In the genomic region with DNA sequence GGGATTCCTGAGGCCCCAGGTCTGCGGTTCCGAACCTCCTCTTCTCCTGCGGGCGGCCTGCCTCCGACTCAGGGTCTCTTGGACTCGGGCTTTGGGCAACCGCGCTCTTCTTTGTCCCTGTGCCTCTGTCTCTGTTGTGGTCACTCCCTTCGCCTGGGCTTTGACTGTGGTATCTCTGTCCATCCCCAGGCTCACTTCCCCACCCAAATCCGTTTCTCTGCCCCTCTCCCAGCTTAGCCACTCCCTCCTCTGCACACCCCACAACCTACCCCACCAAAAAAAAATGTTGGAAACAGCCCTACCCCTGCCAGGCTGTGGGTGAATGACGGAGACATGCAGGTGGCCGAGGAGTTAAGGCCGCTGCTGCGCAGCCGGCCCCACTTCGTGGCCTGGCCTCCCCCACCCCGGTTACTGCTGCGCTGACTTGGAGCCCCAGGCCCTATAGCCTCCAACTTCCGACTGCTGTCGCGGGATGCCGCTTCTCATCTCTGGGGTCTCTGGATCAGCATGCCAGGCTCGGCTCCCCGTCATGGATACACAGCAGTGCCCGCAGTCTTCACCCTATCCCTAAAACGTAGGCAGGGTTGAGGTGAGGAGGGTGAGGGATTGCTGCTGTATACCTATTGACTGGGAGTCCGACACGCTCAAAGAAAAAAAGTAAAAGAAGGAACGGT, we compare ENCODE assay signal across 19 cellular contexts. TPM values are rescaled to one million over a fixed set of nuclear protein-coding genes. Genes with fewer than 3 reads are reported as not detected.
DNase-seq lines count a peak whose midpoint lies in the region; ATAC-seq and TF ChIP-seq lines count a peak whose summit lies in the region.
"Had no signal": no experiment of that assay in that cellular context is flagged by ENCODE, and none has a peak within 500 bp of the region (broad histone marks: within the 10 kb centered on the region; RNA-seq: fewer than 3 reads in every experiment).

No MANE protein-coding gene starts in this region.

- H3K4me1 Mint-ChIP-seq in CD14-positive monocyte, result peaks cover 37% of the 10 kb centered on the region
- H3K4me1 Mint-ChIP-seq in glutamatergic neuron (ENCODE audit: low read depth, unreplicated experiment), result peaks cover under 1% of the 10 kb centered on the region
- H3K4me1 Mint-ChIP-seq in neural progenitor cell, result peaks cover 20% of the 10 kb centered on the region
- peaks cover 0 to 15% (median 5%) of the 10 kb centered on the region in 7 donors for H3K4me1 Mint-ChIP-seq in naive thymus-derived CD4-positive, alpha-beta T cell

- no peak for ATAC-seq in HG02852 (IDR thresholded peaks at IDR 0.05; ENCODE audit: unreplicated experiment)
- no peak for ATAC-seq in GM18498 (IDR thresholded peaks at IDR 0.05; ENCODE audit: unreplicated experiment)
- no peak for ATAC-seq in naive thymus-derived CD4-positive, alpha-beta T cell
- ATAC-seq: right lobe of liver had no signal

- H3K4me1 ChIP-seq in HUES6 (ENCODE audit: control insufficient read depth, insufficient read depth, low read length) (peaks cover 37% of the 10 kb centered on the region), neural progenitor cell (peaks cover 33% of the 10 kb centered on the region), testis (peaks cover 7% of the 10 kb centered on the region)
- no peaks in the 10 kb centered on the region for H3K4me1 ChIP-seq in naive thymus-derived CD4-positive, alpha-beta T cell (ENCODE audit: control insufficient read depth in 2 of 2, insufficient read depth in 2 of 2, low read length in 2 of 2)

- WGBS in testis, 2 donors, result 44 to 52% methylated on average over 27 to 29 of the region's 29 CpGs

- TF ChIP-seq CTCF in CD14-positive monocyte (IDR thresholded peaks at IDR 0.05), result no peak
- TF ChIP-seq CTCF in glutamatergic neuron (IDR thresholded peaks at IDR 0.05; ENCODE audit: partially characterized antibody, unreplicated experiment), result no peak
- TF ChIP-seq CTCF in neural progenitor cell (IDR thresholded peaks at IDR 0.05), result no peak
- TF ChIP-seq CTCF in testis (IDR thresholded peaks at IDR 0.05), result no peak

- H3K4me3 ChIP-seq in HUES6 (ENCODE audit: low read depth, low read length) (peak overlapping the region; percentile 73), neural progenitor cell (peak overlapping the region; percentile 57), testis (peak overlapping the region in 1 of 2 donors; percentile 63)
- no peak overlapping the region for H3K4me3 ChIP-seq in naive thymus-derived CD4-positive, alpha-beta T cell (ENCODE audit: low read length)
- H3K4me3 ChIP-seq: colonic mucosa, HAP-1, lung had no signal

- no peaks in the 10 kb centered on the region for H3K36me3 ChIP-seq in HUES6 (ENCODE audit: control insufficient read depth, insufficient read depth, low read length)
- no peaks in the 10 kb centered on the region for H3K36me3 ChIP-seq in neural progenitor cell
- H3K36me3 ChIP-seq in testis (ENCODE audit: low read depth, missing control alignments), result no peaks in the 10 kb centered on the region
- no peaks in the 10 kb centered on the region for H3K36me3 ChIP-seq in naive thymus-derived CD4-positive, alpha-beta T cell (ENCODE audit: control insufficient read depth in 2 of 3, insufficient read depth in 3 of 3, low read length in 3 of 3)
- H3K36me3 ChIP-seq: colonic mucosa, HAP-1, right lobe of liver, WERI-Rb-1 had no signal

- no peaks in the 10 kb centered on the region for H3K79me2 ChIP-seq in neural progenitor cell (ENCODE audit: low read depth)

- peaks cover 0 to 33% (median 28%) of the 10 kb centered on the region in 7 donors for H3K9me3 Mint-ChIP-seq in CD14-positive monocyte
- peaks cover 10% of the 10 kb centered on the region for H3K9me3 Mint-ChIP-seq in glutamatergic neuron (ENCODE audit: unreplicated experiment)
- peaks cover 3% of the 10 kb centered on the region for H3K9me3 Mint-ChIP-seq in neural progenitor cell
- H3K9me3 Mint-ChIP-seq in naive thymus-derived CD4-positive, alpha-beta T cell, result peaks cover 0 to 4% (median 0%) of the 10 kb centered on the region in 11 donors
- H3K9me3 Mint-ChIP-seq: activated CD4-positive, alpha-beta memory T cell treated with anti-CD3 and anti-CD28 coated beads for 36 hours had no signal

- no peak overlapping the region for H3K9ac ChIP-seq in HUES6 (ENCODE audit: low read length)
- no peak overlapping the region for H3K9ac ChIP-seq in neural progenitor cell
- H3K9ac ChIP-seq: SK-N-SH had no signal

- peak overlapping the region; percentile 91 for H3K4me2 ChIP-seq in neural progenitor cell
- H3K4me2 ChIP-seq: SK-N-SH had no signal

- H3K27ac ChIP-seq in HUES6 (ENCODE audit: low read depth, low read length), result no peak overlapping the region
- H3K27ac ChIP-seq in neural progenitor cell, result no peak overlapping the region
- H3K27ac ChIP-seq in testis, result no peak overlapping the region
- H3K27ac ChIP-seq in naive thymus-derived CD4-positive, alpha-beta T cell (ENCODE audit: low read depth, low read length), result no peak overlapping the region
- H3K27ac ChIP-seq: C4-2B, colonic mucosa, right lobe of liver, WERI-Rb-1 had no signal

- H3K27ac Mint-ChIP-seq in CD14-positive monocyte, result peak overlapping the region in 3 of 7 donors; percentile 12 to 76 (median 63)
- H3K27ac Mint-ChIP-seq in glutamatergic neuron (ENCODE audit: unreplicated experiment), result no peak overlapping the region
- no peak overlapping the region for H3K27ac Mint-ChIP-seq in neural progenitor cell
- peak overlapping the region in 1 of 9 donors; percentile 53 for H3K27ac Mint-ChIP-seq in naive thymus-derived CD4-positive, alpha-beta T cell
- H3K27ac Mint-ChIP-seq: activated CD4-positive, alpha-beta memory T cell treated with anti-CD3 and anti-CD28 coated beads for 36 hours had no signal

- H3F3A ChIP-seq in neural progenitor cell (ENCODE audit: low read depth), result peaks cover 22% of the 10 kb centered on the region

- no peak overlapping the region for H2AFZ ChIP-seq in neural progenitor cell (replicated peaks)

- TF ChIP-seq POLR2A in testis (IDR thresholded peaks at IDR 0.05), result no peak

- intact Hi-C loops in CD14-positive monocyte (cut with micrococcal nuclease), result loop anchor here (2.0 to 10.0 kb wide), 3 partner anchors 529 to 807 kb away; no protein-coding TSS in a partner anchor
- intact Hi-C loops in testis (cut with DNase I; ENCODE audit: low total_unique reads), result loop anchor here (10.0 kb wide), 1 partner anchor 807 kb away; no protein-coding TSS in a partner anchor
- intact Hi-C loops in naive thymus-derived CD4-positive, alpha-beta T cell (cut with micrococcal nuclease), result loop anchor here in 1 of 2 donors (5.0 kb wide), 1 partner anchor 1964 kb away; no protein-coding TSS in a partner anchor

- no peaks in the 10 kb centered on the region for H3K9me3 ChIP-seq in HUES6 (ENCODE audit: control insufficient read depth, insufficient read depth, low read depth, low read length)
- no peaks in the 10 kb centered on the region for H3K9me3 ChIP-seq in neural progenitor cell (ENCODE audit: low read depth)
- no peaks in the 10 kb centered on the region for H3K9me3 ChIP-seq in testis
- no peaks in the 10 kb centered on the region for H3K9me3 ChIP-seq in naive thymus-derived CD4-positive, alpha-beta T cell (ENCODE audit: control insufficient read depth in 2 of 3, low read length in 3 of 3)
- H3K9me3 ChIP-seq: colonic mucosa, HAP-1, right lobe of liver, SK-N-SH had no signal

- H4K20me1 ChIP-seq in neural progenitor cell (ENCODE audit: low read depth), result peaks cover 39% of the 10 kb centered on the region

- peak overlapping the region; percentile 24 to 86 for H3K4me3 Mint-ChIP-seq in CD14-positive monocyte
- peak overlapping the region; percentile 34 for H3K4me3 Mint-ChIP-seq in glutamatergic neuron (ENCODE audit: unreplicated experiment)
- peak overlapping the region; percentile 58 for H3K4me3 Mint-ChIP-seq in neural progenitor cell
- H3K4me3 Mint-ChIP-seq in naive thymus-derived CD4-positive, alpha-beta T cell, result peak overlapping the region in 4 of 10 donors; percentile 13 to 84 (median 38)
- H3K4me3 Mint-ChIP-seq: activated CD4-positive, alpha-beta memory T cell treated with anti-CD3 and anti-CD28 coated beads for 36 hours had no signal

- no peak for DNase-seq in CD14-positive monocyte (ENCODE audit: low spot score)
- DNase-seq in glutamatergic neuron, result no peak
- peak; percentile 47 for DNase-seq in neural progenitor cell (ENCODE audit: low spot score)
- no peak for DNase-seq in testis
- DNase-seq in naive thymus-derived CD4-positive, alpha-beta T cell, result no peak
- DNase-seq: activated CD4-positive, alpha-beta memory T cell treated with anti-CD3 and anti-CD28 coated beads for 36 hours; activated effector memory CD4-positive, alpha-beta T cell treated with anti-CD3 and anti-CD28 coated beads, Interleukin-2, amount 50 U/mL, for 16 hours; colonic mucosa; EL; NCI-H526 treated with DMSO at 0.1 percent for 48 hours; right lobe of liver; SK-N-SH; WERI-Rb-1 had no signal

- H3K27me3 ChIP-seq in HUES6 (ENCODE audit: control insufficient read depth, insufficient read depth, low read length), result peaks cover 99% of the 10 kb centered on the region
- H3K27me3 ChIP-seq in neural progenitor cell, result peaks cover 100% of the 10 kb centered on the region
- no peaks in the 10 kb centered on the region for H3K27me3 ChIP-seq in testis
- peaks cover 4% of the 10 kb centered on the region in 2 donors for H3K27me3 ChIP-seq in naive thymus-derived CD4-positive, alpha-beta T cell (ENCODE audit: control insufficient read depth in 2 of 2, insufficient read depth in 2 of 2, low read length in 2 of 2)
- H3K27me3 ChIP-seq: right lobe of liver had no signal

- peaks cover 22 to 23% of the 10 kb centered on the region in 2 donors for H3K36me3 Mint-ChIP-seq in CD14-positive monocyte
- peaks cover 3% of the 10 kb centered on the region for H3K36me3 Mint-ChIP-seq in glutamatergic neuron (ENCODE audit: unreplicated experiment)
- no peaks in the 10 kb centered on the region for H3K36me3 Mint-ChIP-seq in neural progenitor cell
- no peaks in the 10 kb centered on the region for H3K36me3 Mint-ChIP-seq in naive thymus-derived CD4-positive, alpha-beta T cell
- H3K36me3 Mint-ChIP-seq: activated CD4-positive, alpha-beta memory T cell treated with anti-CD3 and anti-CD28 coated beads for 36 hours had no signal

- POLR2A ChIA-PET in naive thymus-derived CD4-positive, alpha-beta T cell (lab: Charles Lee), result no interaction called here

- H3K27me3 Mint-ChIP-seq in CD14-positive monocyte (ENCODE audit: low read depth in 3 of 3) (peaks cover 70 to 81% (median 74%) of the 10 kb centered on the region in 3 donors), glutamatergic neuron (ENCODE audit: unreplicated experiment) (peaks cover 32% of the 10 kb centered on the region), neural progenitor cell (ENCODE audit: insufficient read depth, low read depth) (peaks cover 83% of the 10 kb centered on the region)
- H3K27me3 Mint-ChIP-seq in naive thymus-derived CD4-positive, alpha-beta T cell, result peaks cover 52 to 88% (median 74%) of the 10 kb centered on the region in 5 donors

- CTCF ChIA-PET in naive thymus-derived CD4-positive, alpha-beta T cell (lab: Charles Lee), result no interaction called here

RNA-seq across cellular contexts. Expression of a gene that starts 2.7 kb away (rescaled TPM):
- 100 to 1,000 TPM; 113 to 134 TPM for polyA plus RNA-seq in CD14-positive monocyte
- total RNA-seq in glutamatergic neuron (ENCODE audit: unreplicated experiment), result 4.6 TPM
- total RNA-seq in neural progenitor cell (ENCODE audit: low replicate concordance), result 0.64 and 1.3 TPM in 2 replicates
- 10 to 100 TPM in 1 of 2 donors, 1 to 10 TPM in 1; 9.3 to 17.7 TPM for total RNA-seq in testis
- 11.6 TPM for polyA plus RNA-seq in testis (ENCODE audit: insufficient read depth, low read depth, low replicate concordance)
- total RNA-seq in naive thymus-derived CD4-positive, alpha-beta T cell, result 100 to 1,000 TPM in 1 of 5 experiments, 10 to 100 TPM in 1, 1 to 10 TPM in 2, under 1 TPM in 1; 0.12 to 139 (median 4.4) TPM
- not detected for polyA plus RNA-seq in naive thymus-derived CD4-positive, alpha-beta T cell
- total RNA-seq: activated CD4-positive, alpha-beta memory T cell treated with anti-CD3 and anti-CD28 coated beads for 36 hours had no signal
